Comparison of ENCODE assay signal across 21 cellular contexts in genomic region chr6:44022671-44023352, GRCh38.
DNase-seq lines count a peak whose midpoint lies in the region; ATAC-seq, FAIRE-seq and TF ChIP-seq lines count a peak whose summit lies in the region.
"Had no signal": no experiment of that assay in that cellular context is flagged by ENCODE, and none has a peak within 500 bp of the region (broad histone marks: within the 10 kb centered on the region; RNA-seq: fewer than 3 reads in every experiment).

No MANE protein-coding gene starts in this region.

- no peaks in the 10 kb centered on the region for H4K20me1 ChIP-seq in HCT116 (ENCODE audit: insufficient read depth)
- H4K20me1 ChIP-seq in endothelial cell of umbilical vein (replicated peaks; ENCODE audit: control insufficient read depth, extremely low read depth, insufficient read depth, low read length) = no peaks in the 10 kb centered on the region
- no peaks in the 10 kb centered on the region for H4K20me1 ChIP-seq in osteoblast (ENCODE audit: insufficient read depth, low read length)

- H3K27ac ChIP-seq in ACC112 (ENCODE audit: low read depth, low read length) (peak overlapping the region; percentile 71), HCT116 (ENCODE audit: low read depth, low read length) (no peak overlapping the region), endothelial cell of umbilical vein (ENCODE audit: insufficient read depth, low read depth, low read length) (no peak overlapping the region), osteoblast (ENCODE audit: low read depth, low read length) (peak overlapping the region; percentile 72)
- H3K27ac ChIP-seq: breast epithelium, thoracic aorta had no signal

- BruUV-seq in HCT116 (replicated peaks; lab: Mats Ljungman, UMichigan) (no TSS peak), endothelial cell of umbilical vein (replicated peaks; lab: Mats Ljungman, UMichigan) (no TSS peak)

- no peaks in the 10 kb centered on the region for H3K27me3 Mint-ChIP-seq in mesothelial cell of epicardium (ENCODE audit: low read depth)

- H3K9me3 Mint-ChIP-seq in mesothelial cell of epicardium = peaks cover 6% of the 10 kb centered on the region
- H3K9me3 Mint-ChIP-seq: activated T-helper 2 cell treated with anti-CD3 and anti-CD28 coated beads, Interferon-gamma antibody, Interleukin-2, Interleukin-4, amounts not matched to agents 10 μg/mL and 5 μg/mL and 100 μg/mL, durations not matched to agents 14 hours and 24 hours and 36 hours; CD4-positive, alpha-beta memory T cell had no signal

- CTCF ChIA-PET in HCT116 (lab: Charles Lee) (no interaction called here), endothelial cell of umbilical vein (lab: Charles Lee) (interaction anchor here (1.0 kb wide), 1 partner anchor 13 kb away, joined by 5 read pairs; no protein-coding TSS in a partner anchor)

- peaks cover 32% of the 10 kb centered on the region for H3K4me1 ChIP-seq in ACC112 (ENCODE audit: control insufficient read depth, insufficient read depth, low read length, unreplicated experiment)
- peaks cover 3 to 12% of the 10 kb centered on the region in 2 experiments; a peak in 2 of 4 replicates for H3K4me1 ChIP-seq in HCT116 (ENCODE audit: control insufficient read depth in 1 of 2, insufficient read depth in 2 of 2, low read length in 2 of 2)
- no peaks in the 10 kb centered on the region for H3K4me1 ChIP-seq in endothelial cell of umbilical vein (ENCODE audit: control insufficient read depth, extremely low read depth, insufficient read depth, low read length)
- H3K4me1 ChIP-seq in osteoblast (ENCODE audit: insufficient read depth, low read length) = peaks cover 23% of the 10 kb centered on the region
- H3K4me1 ChIP-seq: breast epithelium had no signal

- ATAC-seq in HCT116 = no peak
- no peak for ATAC-seq in left lobe of liver

- intact Hi-C loops in HCT116 (cut with micrococcal nuclease) = no loop called here
- intact Hi-C loops in endothelial cell of umbilical vein (cut with micrococcal nuclease) = no loop called here

- H3K4me2 ChIP-seq in HCT116 (ENCODE audit: low read length) = 0 out of 2 replicates have a peak overlapping the region, but pooled peaks have one; percentile 4
- no peak overlapping the region for H3K4me2 ChIP-seq in endothelial cell of umbilical vein (ENCODE audit: insufficient read depth, low read length)
- H3K4me2 ChIP-seq in osteoblast (ENCODE audit: insufficient read depth, low read length) = no peak overlapping the region

- no peaks in the 10 kb centered on the region for H3K9me3 ChIP-seq in HCT116 (ENCODE audit: control insufficient read depth in 1 of 2, insufficient read depth in 1 of 2, low read depth in 1 of 2, low read length in 2 of 2)
- H3K9me3 ChIP-seq in endothelial cell of umbilical vein (replicated peaks; ENCODE audit: control insufficient read depth, insufficient read depth, low read length) = no peaks in the 10 kb centered on the region
- H3K9me3 ChIP-seq in osteoblast (ENCODE audit: low read depth, low read length) = no peaks in the 10 kb centered on the region
- H3K9me3 ChIP-seq: breast epithelium, thoracic aorta had no signal

- POLR2A ChIA-PET in HCT116 (lab: Charles Lee) = no interaction called here
- POLR2A ChIA-PET in endothelial cell of umbilical vein (lab: Charles Lee) = no interaction called here

- no peaks in the 10 kb centered on the region for H3K9me1 ChIP-seq in endothelial cell of umbilical vein (replicated peaks; ENCODE audit: control insufficient read depth, extremely low read depth, insufficient read depth, low read length)

- no peak for FAIRE-seq in endothelial cell of umbilical vein (lab: Jason Lieb, UNC)

- H3K27me3 ChIP-seq in ACC112 (ENCODE audit: insufficient read depth, low read length) (no peaks in the 10 kb centered on the region), HCT116 (ENCODE audit: insufficient read depth, low read length) (no peaks in the 10 kb centered on the region), endothelial cell of umbilical vein (ENCODE audit: control insufficient read depth in 2 of 2, insufficient read depth in 2 of 2, low read length in 2 of 2) (no peaks in the 10 kb centered on the region), osteoblast (ENCODE audit: insufficient read depth, low read length) (no peaks in the 10 kb centered on the region)
- H3K27me3 ChIP-seq: breast epithelium had no signal

- H3K4me3 ChIP-seq in ACC112 (ENCODE audit: low read depth, low read length) (no peak overlapping the region), HCT116 (replicated peaks in 1 of 2; ENCODE audit: low read depth in 1 of 2, low read length in 2 of 2) (no peak overlapping the region), endothelial cell of umbilical vein (replicated peaks in 1 of 3; ENCODE audit: insufficient read depth in 1 of 3, low read depth in 1 of 3, low read length in 3 of 3) (no peak overlapping the region), osteoblast (ENCODE audit: insufficient read depth, low read length) (no peak overlapping the region)
- H3K4me3 ChIP-seq: breast epithelium, thoracic aorta had no signal

- H3K9me2 ChIP-seq in HCT116 (ENCODE audit: insufficient read depth) = no peaks in the 10 kb centered on the region

- H3K9ac ChIP-seq in HCT116 (ENCODE audit: low read length) (no peak overlapping the region), endothelial cell of umbilical vein (replicated peaks; ENCODE audit: extremely low read depth, insufficient read depth, low read length) (no peak overlapping the region)

- TF ChIP-seq RAD21 in HCT116 (IDR thresholded peaks at IDR 0.05; ENCODE audit: low read depth) = no peak

- dilution Hi-C loops in endothelial cell of umbilical vein (cut with MboI; ENCODE audit: extremely low pct_ligation_motif_present, low sequenced_read_pairs) = no loop called here

- H3K27ac Mint-ChIP-seq in mesothelial cell of epicardium = no peak overlapping the region
- H3K27ac Mint-ChIP-seq: activated T-helper 2 cell treated with anti-CD3 and anti-CD28 coated beads, Interferon-gamma antibody, Interleukin-2, Interleukin-4, amounts not matched to agents 10 μg/mL and 5 μg/mL and 100 μg/mL, durations not matched to agents 14 hours and 24 hours and 36 hours; CD4-positive, alpha-beta memory T cell; memory B cell; stimulated activated memory B cell treated with anti-CD40 and anti-IgM and Interleukin-4, amounts not matched to agents 10 μg/mL and 1 μg/mL and 100 μg/mL, for 72 hours had no signal

- H3K79me2 ChIP-seq in ACC112 (ENCODE audit: control insufficient read depth, insufficient read depth, low read length, unreplicated experiment) (no peaks in the 10 kb centered on the region), HCT116 (ENCODE audit: insufficient read depth, low read length) (no peaks in the 10 kb centered on the region), endothelial cell of umbilical vein (ENCODE audit: control insufficient read depth, insufficient read depth, low read length) (no peaks in the 10 kb centered on the region), osteoblast (ENCODE audit: insufficient read depth, low read length) (no peaks in the 10 kb centered on the region)

- no peaks in the 10 kb centered on the region for H3K36me3 Mint-ChIP-seq in mesothelial cell of epicardium
- H3K36me3 Mint-ChIP-seq: CD4-positive, alpha-beta memory T cell; memory B cell; stimulated activated memory B cell treated with anti-CD40 and anti-IgM and Interleukin-4, amounts not matched to agents 10 μg/mL and 1 μg/mL and 100 μg/mL, for 72 hours had no signal

- DNase-seq in HCT116 (ENCODE audit: low read depth, low spot score) = no peak
- DNase-seq in endothelial cell of umbilical vein (ENCODE audit: low read depth, low spot score) = no peak
- DNase-seq in osteoblast (ENCODE audit: insufficient read length, low spot score, missing footprints) = peak; percentile 30
- no peak for DNase-seq in mesothelial cell of epicardium (ENCODE audit: low spot score in 2 of 2, unreplicated experiment in 2 of 2)
- no peak for DNase-seq in left lobe of liver (ENCODE audit: low spot score)
- no peak for DNase-seq in NCI-H345 treated with DMSO at 0.1 percent for 48 hours (lab: John Stamatoyannopoulos, UW; ENCODE audit: unreplicated experiment)
- DNase-seq: activated CD4-positive, alpha-beta T cell treated with anti-CD3 and anti-CD28 coated beads, Interleukin-2, amount 50 U/mL, for 1 hour; CD4-positive, alpha-beta memory T cell; cortex of kidney; DMS 273 treated with DMSO at 0.1 percent for 48 hours; NCI-H1048; NCI-H187; retina; stimulated activated CD4-positive, alpha-beta T cell treated with anti-CD3 and anti-CD28 coated beads, Interleukin-2, amount 100 ng/mL, for 48 hours had no signal

- H3K4me3 Mint-ChIP-seq in mesothelial cell of epicardium = no peak overlapping the region
- H3K4me3 Mint-ChIP-seq: CD4-positive, alpha-beta memory T cell; H9; memory B cell; stimulated activated memory B cell treated with anti-CD40 and anti-IgM and Interleukin-4, amounts not matched to agents 10 μg/mL and 1 μg/mL and 100 μg/mL, for 72 hours had no signal

- H2AFZ ChIP-seq in ACC112 (ENCODE audit: low read length, unreplicated experiment) (no peak overlapping the region), HCT116 (ENCODE audit: low read depth, low read length, poor library complexity, severe bottlenecking) (no peak overlapping the region), endothelial cell of umbilical vein (ENCODE audit: low read depth, low read length) (peak overlapping the region; percentile 76), osteoblast (ENCODE audit: low read length) (peak overlapping the region; percentile 77)

- TF ChIP-seq POLR2A in HCT116 (IDR thresholded peaks at IDR 0.05; ENCODE audit: borderline replicate concordance, extremely low read depth, insufficient read depth, insufficient read length) (no peak), endothelial cell of umbilical vein (IDR thresholded peaks at IDR 0.05; ENCODE audit: low read depth, low read length) (no peak)

- H3K4me1 Mint-ChIP-seq in mesothelial cell of epicardium = peaks cover 27% of the 10 kb centered on the region
- H3K4me1 Mint-ChIP-seq: CD4-positive, alpha-beta memory T cell; memory B cell; stimulated activated memory B cell treated with anti-CD40 and anti-IgM and Interleukin-4, amounts not matched to agents 10 μg/mL and 1 μg/mL and 100 μg/mL, for 72 hours had no signal

- TF ChIP-seq CTCF in HCT116 (IDR thresholded peaks at IDR 0.05 in 2 of 3, conservative IDR thresholded peaks at IDR 0.05 in 1 of 3; ENCODE audit: borderline replicate concordance in 1 of 3, insufficient read depth in 1 of 3, low read depth in 2 of 3, low read length in 2 of 3) (no peak), endothelial cell of umbilical vein (IDR thresholded peaks at IDR 0.05; ENCODE audit: extremely low read depth in 1 of 2, insufficient read depth in 1 of 2, low read depth in 1 of 2, low read length in 2 of 2) (no peak), osteoblast (IDR thresholded peaks at IDR 0.05; ENCODE audit: extremely low read depth, low read depth, low read length) (no peak), mesothelial cell of epicardium (IDR thresholded peaks at IDR 0.05; ENCODE audit: unreplicated experiment) (no peak)

- RAD21 ChIA-PET in HCT116 (lab: Charles Lee; ENCODE audit: low non-redundant PET in 1 of 2, low total read pairs in 2 of 2, uncharacterized antibody in 2 of 2, unreplicated experiment in 2 of 2) = no interaction called here

- H3K36me3 ChIP-seq in ACC112 (ENCODE audit: insufficient read depth, low read length) (no peaks in the 10 kb centered on the region; the same call in 1 of the 2 replicates), HCT116 (ENCODE audit: control insufficient read depth in 1 of 2, insufficient read depth in 2 of 2, low read length in 2 of 2) (no peaks in the 10 kb centered on the region), endothelial cell of umbilical vein (ENCODE audit: control insufficient read depth in 2 of 2, extremely low read depth in 1 of 2, insufficient read depth in 2 of 2, low read length in 2 of 2) (no peaks in the 10 kb centered on the region), osteoblast (ENCODE audit: insufficient read depth, low read length) (no peaks in the 10 kb centered on the region)
- H3K36me3 ChIP-seq: breast epithelium, thoracic aorta had no signal

Comparison
In these comparisons a context has a peak if more than half of its experiments do, and no peak if none do; other contexts are left out.
1. H2AFZ ChIP-seq: peak in endothelial cell of umbilical vein (single experiment) and osteoblast (single experiment); none in ACC112 (single experiment) and HCT116 (single experiment).
2. H3K27ac ChIP-seq: peak in ACC112 (single experiment) and osteoblast (single experiment); none in HCT116 (single experiment) and endothelial cell of umbilical vein (single experiment).